ENCODE assay signal across 15 cellular contexts in the genomic region with DNA sequence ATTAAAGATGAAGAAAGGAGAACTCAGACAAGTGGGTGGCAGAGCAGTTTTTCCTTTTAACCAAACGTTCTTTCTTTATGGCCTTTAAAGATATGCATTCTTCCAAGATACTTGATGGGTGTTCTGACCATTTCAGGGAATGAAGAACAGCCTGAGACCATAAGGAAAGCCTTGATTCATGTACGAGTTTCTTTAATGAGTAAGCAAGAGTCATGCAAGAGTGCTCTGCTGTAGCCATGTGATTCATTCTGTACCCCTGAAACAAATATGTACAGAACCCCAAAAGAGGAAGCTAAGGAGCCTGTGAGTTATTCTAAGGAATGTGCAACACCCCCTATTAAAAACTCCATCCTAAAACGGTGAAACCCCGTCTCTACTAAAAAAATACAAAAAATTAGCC.
DNase-seq lines count a peak whose midpoint lies in the region; ATAC-seq and TF ChIP-seq lines count a peak whose summit lies in the region.
"Had no signal": no experiment of that assay in that cellular context is flagged by ENCODE, and none has a peak within 500 bp of the region (broad histone marks: within the 10 kb centered on the region; RNA-seq: fewer than 3 reads in every experiment).

No MANE protein-coding gene starts in this region.

- no peak overlapping the region for H3K4ac ChIP-seq in mesenchymal stem cell (ENCODE audit: low read depth in 1 of 2, low read length in 2 of 2)

- H3K9me3 ChIP-seq in mesenchymal stem cell (ENCODE audit: control insufficient read depth, low read length), result no peaks in the 10 kb centered on the region
- no peaks in the 10 kb centered on the region for H3K9me3 ChIP-seq in stomach
- no peaks in the 10 kb centered on the region for H3K9me3 ChIP-seq in heart left ventricle
- no peaks in the 10 kb centered on the region for H3K9me3 ChIP-seq in ovary
- H3K9me3 ChIP-seq: HAP-1 had no signal

- H3K4me1 ChIP-seq in mesenchymal stem cell (ENCODE audit: control insufficient read depth, insufficient read depth, low read depth, low read length), result peaks cover 3% of the 10 kb centered on the region
- H3K4me1 ChIP-seq in stomach, result peaks cover 4 to 11% (median 9%) of the 10 kb centered on the region in 4 donors
- H3K4me1 ChIP-seq in heart left ventricle, result peaks cover 0 to 9% (median 4%) of the 10 kb centered on the region in 12 donors
- H3K4me1 ChIP-seq in ovary (ENCODE audit: insufficient read depth), result peaks cover 2% of the 10 kb centered on the region
- H3K4me1 ChIP-seq: HAP-1 had no signal

- no peak for TF ChIP-seq CTCF in GM12865 (IDR thresholded peaks at IDR 0.05; ENCODE audit: insufficient read depth, low read depth, low read length, missing control alignments)
- no peak for TF ChIP-seq CTCF in stomach (IDR thresholded peaks at IDR 0.05)
- no peak for TF ChIP-seq CTCF in heart left ventricle (IDR thresholded peaks at IDR 0.05)
- TF ChIP-seq CTCF in ovary (IDR thresholded peaks at IDR 0.05), result no peak

- H2AK5ac ChIP-seq in mesenchymal stem cell (ENCODE audit: low read length, severe bottlenecking), result no peak overlapping the region

- peak overlapping the region; percentile 15 for H3K9ac ChIP-seq in mesenchymal stem cell (ENCODE audit: low read length)

- H2BK120ac ChIP-seq in mesenchymal stem cell (ENCODE audit: low read depth, low read length), result no peak overlapping the region

- H3K27me3 ChIP-seq in mesenchymal stem cell (ENCODE audit: control insufficient read depth in 1 of 2, insufficient read depth in 1 of 2, low read length in 2 of 2), result peaks cover 0 to 4% of the 10 kb centered on the region in 2 experiments
- H3K27me3 ChIP-seq in stomach, result peaks cover 0 to 97% (median 56%) of the 10 kb centered on the region in 3 donors
- peaks cover 10 to 95% (median 57%) of the 10 kb centered on the region in 9 donors for H3K27me3 ChIP-seq in heart left ventricle
- H3K27me3 ChIP-seq in ovary, result no peaks in the 10 kb centered on the region

- H3K36me3 ChIP-seq in mesenchymal stem cell (ENCODE audit: control insufficient read depth in 1 of 2, insufficient read depth in 2 of 2, low read depth in 1 of 2, low read length in 2 of 2) (no peaks in the 10 kb centered on the region), stomach (no peaks in the 10 kb centered on the region), heart left ventricle (no peaks in the 10 kb centered on the region), ovary (no peaks in the 10 kb centered on the region)
- H3K36me3 ChIP-seq: HAP-1 had no signal

- ATAC-seq in HG02840 (IDR thresholded peaks at IDR 0.05; ENCODE audit: low FRiP score, unreplicated experiment) (peak; percentile 61), SK-N-SH treated with all-trans-retinoic acid at 6 μM for 48 hours (peak; percentile 20; the same call in 2 of the 3 replicates), heart left ventricle (no peak)
- ATAC-seq: activated naive CD4-positive, alpha-beta T cell treated with anti-CD3 and anti-CD28 coated beads, Interleukin-2, amount 50 U/mL, for 72 hours; T-helper 17 cell had no signal

- H2BK5ac ChIP-seq in mesenchymal stem cell (ENCODE audit: low read depth, low read length, poor library complexity, severe bottlenecking), result no peak overlapping the region

- TF ChIP-seq POLR2A in stomach (IDR thresholded peaks at IDR 0.05) (no peak), heart left ventricle (IDR thresholded peaks at IDR 0.05) (no peak), ovary (IDR thresholded peaks at IDR 0.05) (no peak)

- H2AFZ ChIP-seq in mesenchymal stem cell (ENCODE audit: low read depth, low read length), result no peak overlapping the region

- TF ChIP-seq EP300 in stomach (IDR thresholded peaks at IDR 0.05) (no peak), ovary (IDR thresholded peaks at IDR 0.05) (no peak)

- intact Hi-C loops in stomach (cut with DNase I; ENCODE audit: low total_unique reads), result loop anchor here (5.0 kb wide), 1 partner anchor 500 kb away; no protein-coding TSS in a partner anchor
- intact Hi-C loops in heart left ventricle (cut with DNase I), result loop anchor here in 2 of 10 donors (5.0 to 10.0 kb wide), 2 partner anchors 187 to 515 kb away; a partner anchor contains a TSS
- intact Hi-C loops in ovary (cut with DNase I), result loop anchor here in 1 of 4 donors (10.0 kb wide), 1 partner anchor 187 kb away; no protein-coding TSS in a partner anchor

- no peak overlapping the region for H3K4me2 ChIP-seq in mesenchymal stem cell (ENCODE audit: low read length, poor library complexity, severe bottlenecking)

- DNase-seq in GM12865 (ENCODE audit: low read depth), result peak; percentile 30
- DNase-seq in mesenchymal stem cell, result peak; percentile 4
- no peak for DNase-seq in stomach
- no peak for DNase-seq in GF-D8 (lab: John Stamatoyannopoulos, UW)
- DNase-seq in heart left ventricle, result no peak
- DNase-seq in ovary, result no peak
- DNase-seq: activated CD8-positive, alpha-beta memory T cell treated with anti-CD3 and anti-CD28 coated beads for 24 hours; NCI-H1092 treated with DMSO at 0.1 percent for 48 hours; NCI-H774; T-helper 17 cell had no signal

- H3K79me1 ChIP-seq in mesenchymal stem cell (replicated peaks; ENCODE audit: low read length, poor library complexity, severe bottlenecking), result no peaks in the 10 kb centered on the region

- H4K8ac ChIP-seq in mesenchymal stem cell (ENCODE audit: low read length), result no peak overlapping the region

- no peak overlapping the region for H2BK12ac ChIP-seq in mesenchymal stem cell (ENCODE audit: low read length in 2 of 2)

- H3K18ac ChIP-seq in mesenchymal stem cell (ENCODE audit: low read depth in 1 of 2, low read length in 2 of 2), result no peak overlapping the region

- H4K91ac ChIP-seq in mesenchymal stem cell (ENCODE audit: low read length), result no peak overlapping the region

- H2BK15ac ChIP-seq in mesenchymal stem cell (ENCODE audit: low read depth, poor library complexity, severe bottlenecking), result no peak overlapping the region

- H3K4me3 ChIP-seq in GM12865 (ENCODE audit: low read depth, low read length) (no peak overlapping the region), mesenchymal stem cell (ENCODE audit: insufficient read depth in 1 of 2, low read depth in 1 of 2, low read length in 2 of 2) (no peak overlapping the region), stomach (no peak overlapping the region), heart left ventricle (no peak overlapping the region), ovary (no peak overlapping the region)
- H3K4me3 ChIP-seq: HAP-1, skin epidermis had no signal

- H3K14ac ChIP-seq in mesenchymal stem cell (ENCODE audit: low read length in 2 of 2), result no peak overlapping the region

- 53% methylated on average over 3 of the region's 4 CpGs for WGBS in mesenchymal stem cell
- 56 to 70% (median 66%) methylated on average over 4 of the region's 4 CpGs for WGBS in stomach, 5 donors
- 79 to 89% (median 85%) methylated on average over 4 of the region's 4 CpGs for WGBS in heart left ventricle, 4 donors
- 83 to 90% (median 86%) methylated on average over 4 of the region's 4 CpGs for WGBS in ovary, 3 donors

- no peak overlapping the region for H3K23ac ChIP-seq in mesenchymal stem cell (ENCODE audit: low read length in 2 of 2)

- H3K27ac ChIP-seq in mesenchymal stem cell (ENCODE audit: low read length, poor library complexity, severe bottlenecking) (peak overlapping the region; percentile 71), stomach (no peak overlapping the region), heart left ventricle (no peak overlapping the region), ovary (no peak overlapping the region)
- H3K27ac ChIP-seq: skin epidermis had no signal

TF ChIP-seq in SK-N-SH treated with all-trans-retinoic acid at 6 μM for 48 hours, 23 proteins besides CTCF, POLR2A, EP300 and RAD21 (continues in another document):
- TF ChIP-seq ZFP3 (CRISPR knock-in tag; IDR thresholded peaks at IDR 0.05) (no peak), BACH2 (CRISPR knock-in tag; IDR thresholded peaks at IDR 0.05; ENCODE audit: borderline replicate concordance) (no peak), SNAI2 (CRISPR knock-in tag; IDR thresholded peaks at IDR 0.05) (no peak), ZNF70 (CRISPR knock-in tag; IDR thresholded peaks at IDR 0.05) (no peak), ZC3H10 (CRISPR knock-in tag; IDR thresholded peaks at IDR 0.05) (no peak), ZFP30 (CRISPR knock-in tag; IDR thresholded peaks at IDR 0.05) (no peak)
- TF ChIP-seq, protein P1, sequence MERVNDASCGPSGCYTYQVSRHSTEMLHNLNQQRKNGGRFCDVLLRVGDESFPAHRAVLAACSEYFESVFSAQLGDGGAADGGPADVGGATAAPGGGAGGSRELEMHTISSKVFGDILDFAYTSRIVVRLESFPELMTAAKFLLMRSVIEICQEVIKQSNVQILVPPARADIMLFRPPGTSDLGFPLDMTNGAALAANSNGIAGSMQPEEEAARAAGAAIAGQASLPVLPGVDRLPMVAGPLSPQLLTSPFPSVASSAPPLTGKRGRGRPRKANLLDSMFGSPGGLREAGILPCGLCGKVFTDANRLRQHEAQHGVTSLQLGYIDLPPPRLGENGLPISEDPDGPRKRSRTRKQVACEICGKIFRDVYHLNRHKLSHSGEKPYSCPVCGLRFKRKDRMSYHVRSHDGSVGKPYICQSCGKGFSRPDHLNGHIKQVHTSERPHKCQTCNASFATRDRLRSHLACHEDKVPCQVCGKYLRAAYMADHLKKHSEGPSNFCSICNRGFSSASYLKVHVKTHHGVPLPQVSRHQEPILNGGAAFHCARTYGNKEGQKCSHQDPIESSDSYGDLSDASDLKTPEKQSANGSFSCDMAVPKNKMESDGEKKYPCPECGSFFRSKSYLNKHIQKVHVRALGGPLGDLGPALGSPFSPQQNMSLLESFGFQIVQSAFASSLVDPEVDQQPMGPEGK (CRISPR knock-in tag; IDR thresholded peaks at IDR 0.05; ENCODE audit: borderline replicate concordance), result no peak

Comparison
In these comparisons a context has a peak if more than half of its experiments do, and no peak if none do; other contexts are left out.
1. DNase-seq: peak in GM12865 (single experiment) and mesenchymal stem cell (single experiment); none in stomach (single experiment), GF-D8 (single experiment), heart left ventricle (0 of 5) and ovary (0 of 5).
2. ATAC-seq: peak in HG02840 (single experiment) and SK-N-SH treated with all-trans-retinoic acid at 6 μM for 48 hours (single experiment); none in heart left ventricle (0 of 4).